12 cellular contexts compared by ENCODE assay signal in the genomic region with DNA sequence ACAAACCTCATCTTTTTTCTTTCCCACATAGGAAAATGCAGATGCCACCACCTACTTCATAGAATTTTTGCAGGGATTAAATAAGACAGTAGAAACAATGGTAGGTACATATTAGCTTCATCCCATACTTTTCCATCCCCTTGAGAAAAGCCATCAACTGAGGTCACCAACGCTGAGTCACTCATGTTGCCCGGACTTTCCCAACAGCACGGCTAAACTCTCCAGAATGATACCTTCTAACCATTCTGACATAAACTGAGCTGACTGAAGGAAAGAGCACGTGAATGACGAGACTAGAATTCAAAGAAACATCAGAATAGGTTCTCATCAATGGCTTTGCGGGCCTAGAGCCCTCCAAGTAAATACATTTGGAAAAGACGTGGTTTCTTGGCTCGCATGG.
A peak's percentile ranks its signal among the peaks of the same experiment; 100 is the strongest.
DNase-seq lines count a peak whose midpoint lies in the region; ATAC-seq, FAIRE-seq and TF ChIP-seq lines count a peak whose summit lies in the region.
"Had no signal": no experiment of that assay in that cellular context is flagged by ENCODE, and none has a peak within 500 bp of the region (broad histone marks: within the 10 kb centered on the region; RNA-seq: fewer than 3 reads in every experiment).

No MANE protein-coding gene starts in this region.

- H3K36me3 ChIP-seq in Karpas-422 (ENCODE audit: insufficient read depth, low read length): peaks cover 13% of the 10 kb centered on the region; the same call in 1 of the 2 replicates
- H3K36me3 ChIP-seq: SJSA1 had no signal

- peak overlapping the region; percentile 94 for H3K27ac ChIP-seq in Karpas-422 (ENCODE audit: low read length)
- H3K27ac ChIP-seq: SJSA1 had no signal

- H4K20me1 ChIP-seq in Karpas-422 (ENCODE audit: insufficient read depth, low read depth, low read length): peaks cover 14% of the 10 kb centered on the region

- H3K9me2 ChIP-seq in Karpas-422 (replicated peaks; ENCODE audit: insufficient read depth, low read length): no peaks in the 10 kb centered on the region

- no peak overlapping the region for H2AFZ ChIP-seq in Karpas-422 (ENCODE audit: low read length)

- H3K4me3 ChIP-seq in Karpas-422 (ENCODE audit: low read length) (peak overlapping the region; percentile 75), fibroblast of mammary gland (ENCODE audit: control insufficient read depth, low read depth, low read length) (no peak overlapping the region)
- H3K4me3 ChIP-seq: SJSA1 had no signal

- TF ChIP-seq CTCF in fibroblast of mammary gland (conservative IDR thresholded peaks at IDR 0.05; ENCODE audit: control insufficient read depth, insufficient read depth, low read depth, low read length): no peak

- FAIRE-seq in GM12891 (lab: Jason Lieb, UNC): peak; percentile 93

- no peaks in the 10 kb centered on the region for H3K9me3 ChIP-seq in Karpas-422 (ENCODE audit: low read length)
- H3K9me3 ChIP-seq: SJSA1 had no signal

- no peak for TF ChIP-seq POLR2A in GM12891 (IDR thresholded peaks at IDR 0.05; ENCODE audit: low read depth, low read length)

- H3K9me3 Mint-ChIP-seq in stimulated activated memory B cell treated with anti-CD40 and anti-IgM and Interleukin-4, amounts not matched to agents 10 μg/mL and 1 μg/mL and 100 μg/mL, for 72 hours: no peaks in the 10 kb centered on the region
- H3K9me3 Mint-ChIP-seq: activated T-helper 1 cell treated with anti-CD3 and anti-CD28 coated beads, Interleukin-12 subunit alpha, Interleukin-12 subunit beta, Interleukin-2, Interleukin-4 antibody, amounts not matched to agents 30 ng/mL and 10 ng/mL and 1 ng/mL, durations not matched to agents 14 hours and 24 hours and 36 hours had no signal

- no peak overlapping the region for H3K4me3 Mint-ChIP-seq in stimulated activated memory B cell treated with anti-CD40 and anti-IgM and Interleukin-4, amounts not matched to agents 10 μg/mL and 1 μg/mL and 100 μg/mL, for 72 hours
- H3K4me3 Mint-ChIP-seq: activated T-helper 1 cell treated with anti-CD3 and anti-CD28 coated beads, Interleukin-12 subunit alpha, Interleukin-12 subunit beta, Interleukin-2, Interleukin-4 antibody, amounts not matched to agents 30 ng/mL and 10 ng/mL and 1 ng/mL, durations not matched to agents 14 hours and 24 hours and 36 hours had no signal

- peaks cover 19% of the 10 kb centered on the region for H3K27me3 Mint-ChIP-seq in stimulated activated memory B cell treated with anti-CD40 and anti-IgM and Interleukin-4, amounts not matched to agents 10 μg/mL and 1 μg/mL and 100 μg/mL, for 72 hours

- peaks cover 29% of the 10 kb centered on the region for H3K4me1 Mint-ChIP-seq in stimulated activated memory B cell treated with anti-CD40 and anti-IgM and Interleukin-4, amounts not matched to agents 10 μg/mL and 1 μg/mL and 100 μg/mL, for 72 hours

- H3K4me1 ChIP-seq in Karpas-422 (ENCODE audit: low read length): peaks cover 92% of the 10 kb centered on the region
- H3K4me1 ChIP-seq: SJSA1 had no signal

- no peaks in the 10 kb centered on the region for H3K27me3 ChIP-seq in Karpas-422 (ENCODE audit: low read length)
- H3K27me3 ChIP-seq: SJSA1 had no signal

- H3K36me3 Mint-ChIP-seq in stimulated activated memory B cell treated with anti-CD40 and anti-IgM and Interleukin-4, amounts not matched to agents 10 μg/mL and 1 μg/mL and 100 μg/mL, for 72 hours: no peaks in the 10 kb centered on the region

- H3K4me2 ChIP-seq in Karpas-422 (ENCODE audit: low read depth, low read length, poor library complexity, severe bottlenecking): peak overlapping the region; percentile 84

- ATAC-seq in stimulated activated memory B cell treated with anti-CD40 and anti-IgM and Interleukin-4, amounts not matched to agents 10 μg/mL and 1 μg/mL and 100 μg/mL, for 72 hours: no peak
- ATAC-seq in GM21423 (IDR thresholded peaks at IDR 0.05; ENCODE audit: unreplicated experiment): no peak
- no peak for ATAC-seq in HG02870 (IDR thresholded peaks at IDR 0.05; ENCODE audit: unreplicated experiment)

- H3K9ac ChIP-seq in Karpas-422 (ENCODE audit: low read length): peak overlapping the region; percentile 81

- H3K27ac Mint-ChIP-seq in stimulated activated memory B cell treated with anti-CD40 and anti-IgM and Interleukin-4, amounts not matched to agents 10 μg/mL and 1 μg/mL and 100 μg/mL, for 72 hours: peak overlapping the region; percentile 23
- H3K27ac Mint-ChIP-seq: activated T-helper 1 cell treated with anti-CD3 and anti-CD28 coated beads, Interleukin-12 subunit alpha, Interleukin-12 subunit beta, Interleukin-2, Interleukin-4 antibody, amounts not matched to agents 30 ng/mL and 10 ng/mL and 1 ng/mL, durations not matched to agents 14 hours and 24 hours and 36 hours had no signal

- peaks cover 57% of the 10 kb centered on the region for H3K79me2 ChIP-seq in Karpas-422 (ENCODE audit: low read length)

- no peak for DNase-seq in GM12891 (ENCODE audit: insufficient read length, low spot score)
- DNase-seq in Karpas-422: peak; percentile 61
- DNase-seq in fibroblast of mammary gland (ENCODE audit: low read depth): peak; percentile 72
- DNase-seq in C1 segment of cervical spinal cord (lab: John Stamatoyannopoulos, UW): no peak
- DNase-seq: islet precursor cell, NCI-H1092 treated with DMSO at 0.1 percent for 48 hours, NCI-H510A had no signal

TF ChIP-seq in GM12891, 5 proteins besides CTCF, POLR2A, EP300 and RAD21:
- TF ChIP-seq TAF1 (IDR thresholded peaks at IDR 0.05; ENCODE audit: low read depth, low read length) (no peak), PAX5 (IDR thresholded peaks at IDR 0.05; ENCODE audit: insufficient read depth, low read length, severe bottlenecking) (no peak), SPI1 (IDR thresholded peaks at IDR 0.05; ENCODE audit: low read depth, low read length) (no peak), POU2F2 (IDR thresholded peaks at IDR 0.05; ENCODE audit: low read depth, low read length) (no peak), POLR2AphosphoS5 (IDR thresholded peaks at IDR 0.05; ENCODE audit: low read depth, low read length) (no peak)

Comparison
In these comparisons a context has a peak if more than half of its experiments do, and no peak if none do; other contexts are left out.
1. DNase-seq: peak in Karpas-422 (single experiment) and fibroblast of mammary gland (single experiment); none in GM12891 (single experiment) and C1 segment of cervical spinal cord (0 of 14).